1 cellular context compared by ENCODE assay signal in the genomic region with DNA sequence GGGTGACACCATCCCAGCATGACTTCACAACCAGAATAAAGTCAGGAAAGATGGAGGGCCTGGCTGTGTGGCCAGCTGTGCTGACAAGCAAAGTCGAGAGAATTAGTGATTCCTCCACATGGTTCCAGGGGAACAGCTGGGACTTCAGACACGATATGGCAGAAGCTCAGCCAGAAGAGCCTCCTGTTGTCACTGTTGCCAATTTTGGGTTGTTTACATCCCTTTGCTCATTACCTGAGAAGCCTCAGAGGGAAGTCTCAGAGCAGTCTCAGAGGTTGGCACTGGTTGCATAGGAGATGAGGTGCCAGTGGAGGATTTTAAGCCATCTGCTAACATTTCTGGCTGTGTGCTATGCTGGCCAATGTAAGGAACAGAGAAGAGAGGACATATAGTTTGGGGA.
TF ChIP-seq lines count a peak whose summit lies in the region.

No MANE protein-coding gene starts in this region.

TF ChIP-seq in WTC11, 78 proteins besides CTCF, POLR2A, EP300 and RAD21 (continued from another document):
- TF ChIP-seq, protein P1, sequence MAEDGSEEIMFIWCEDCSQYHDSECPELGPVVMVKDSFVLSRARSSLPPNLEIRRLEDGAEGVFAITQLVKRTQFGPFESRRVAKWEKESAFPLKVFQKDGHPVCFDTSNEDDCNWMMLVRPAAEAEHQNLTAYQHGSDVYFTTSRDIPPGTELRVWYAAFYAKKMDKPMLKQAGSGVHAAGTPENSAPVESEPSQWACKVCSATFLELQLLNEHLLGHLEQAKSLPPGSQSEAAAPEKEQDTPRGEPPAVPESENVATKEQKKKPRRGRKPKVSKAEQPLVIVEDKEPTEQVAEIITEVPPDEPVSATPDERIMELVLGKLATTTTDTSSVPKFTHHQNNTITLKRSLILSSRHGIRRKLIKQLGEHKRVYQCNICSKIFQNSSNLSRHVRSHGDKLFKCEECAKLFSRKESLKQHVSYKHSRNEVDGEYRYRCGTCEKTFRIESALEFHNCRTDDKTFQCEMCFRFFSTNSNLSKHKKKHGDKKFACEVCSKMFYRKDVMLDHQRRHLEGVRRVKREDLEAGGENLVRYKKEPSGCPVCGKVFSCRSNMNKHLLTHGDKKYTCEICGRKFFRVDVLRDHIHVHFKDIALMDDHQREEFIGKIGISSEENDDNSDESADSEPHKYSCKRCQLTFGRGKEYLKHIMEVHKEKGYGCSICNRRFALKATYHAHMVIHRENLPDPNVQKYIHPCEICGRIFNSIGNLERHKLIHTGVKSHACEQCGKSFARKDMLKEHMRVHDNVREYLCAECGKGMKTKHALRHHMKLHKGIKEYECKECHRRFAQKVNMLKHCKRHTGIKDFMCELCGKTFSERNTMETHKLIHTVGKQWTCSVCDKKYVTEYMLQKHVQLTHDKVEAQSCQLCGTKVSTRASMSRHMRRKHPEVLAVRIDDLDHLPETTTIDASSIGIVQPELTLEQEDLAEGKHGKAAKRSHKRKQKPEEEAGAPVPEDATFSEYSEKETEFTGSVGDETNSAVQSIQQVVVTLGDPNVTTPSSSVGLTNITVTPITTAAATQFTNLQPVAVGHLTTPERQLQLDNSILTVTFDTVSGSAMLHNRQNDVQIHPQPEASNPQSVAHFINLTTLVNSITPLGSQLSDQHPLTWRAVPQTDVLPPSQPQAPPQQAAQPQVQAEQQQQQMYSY (CRISPR knock-in tag; IDR thresholded peaks at IDR 0.05), result no peak
TF ChIP-seq in WTC11: peak in this region for 0.
